In genomic region chr3:54939591-54940300, GRCh38 we compare ENCODE assay signal across 23 cellular contexts. TPM values are rescaled to one million over a fixed set of nuclear protein-coding genes. Genes with fewer than 3 reads are reported as not detected.
DNase-seq lines count a peak whose midpoint lies in the region; ATAC-seq and FAIRE-seq lines count a peak whose summit lies in the region.
"Had no signal": no experiment of that assay in that cellular context is flagged by ENCODE, and none has a peak within 500 bp of the region (broad histone marks: within the 10 kb centered on the region; RNA-seq: fewer than 3 reads in every experiment).

No MANE protein-coding gene starts in this region.

- peak; percentile 17 for DNase-seq in ELF-1 (ENCODE audit: low read depth, low spot score)
- peak; percentile 12 for DNase-seq in RCC 7860 (ENCODE audit: low spot score)
- peak; percentile 27 for DNase-seq in fibroblast of peridontal ligament (ENCODE audit: extremely low read depth)
- DNase-seq in renal cortical epithelial cell (ENCODE audit: low read depth) = peak; percentile 24
- no peak for DNase-seq in right cardiac atrium
- DNase-seq: activated CD4-positive, alpha-beta memory T cell treated with anti-CD3 and anti-CD28 coated beads, Interleukin-2, amount 10 ng/mL, durations not matched to agents 7 days and 5 days; adrenal gland; dermis blood vessel endothelial cell; DMS79; heart right ventricle; left ventricle myocardium inferior; NCI-H1417; NCI-H524 had no signal

- no peak overlapping the region for H3K27ac ChIP-seq in right cardiac atrium (ENCODE audit: low read length)
- H3K27ac ChIP-seq: adrenal gland, heart right ventricle, left ventricle myocardium inferior had no signal

- no peak for ATAC-seq in GM18517 (IDR thresholded peaks at IDR 0.05; ENCODE audit: unreplicated experiment)
- ATAC-seq in right cardiac atrium = no peak
- ATAC-seq in GM21526 (IDR thresholded peaks at IDR 0.05; ENCODE audit: low FRiP score, unreplicated experiment) = no peak
- ATAC-seq: heart right ventricle, WTC11 had no signal

- intact Hi-C loops in right cardiac atrium (cut with DNase I) = no loop called here

- no peaks in the 10 kb centered on the region for H3K27me3 ChIP-seq in right cardiac atrium (ENCODE audit: control insufficient read depth, insufficient read depth)
- H3K27me3 ChIP-seq: adrenal gland, heart right ventricle had no signal

- H3K4me3 ChIP-seq in right cardiac atrium (ENCODE audit: low read length) = no peak overlapping the region
- H3K4me3 ChIP-seq: adrenal gland, heart right ventricle, left ventricle myocardium inferior had no signal

- H3K9me3 ChIP-seq in right cardiac atrium (ENCODE audit: control insufficient read depth, low read length) = no peaks in the 10 kb centered on the region
- H3K9me3 ChIP-seq: adrenal gland, heart right ventricle, left ventricle myocardium inferior had no signal

- no peaks in the 10 kb centered on the region for H3K4me1 ChIP-seq in right cardiac atrium (ENCODE audit: control insufficient read depth, insufficient read depth, low read length)
- H3K4me1 ChIP-seq: adrenal gland, left ventricle myocardium inferior had no signal

- WGBS in right cardiac atrium = 78% methylated on average over 5 of the region's 5 CpGs

- no peak for FAIRE-seq in RCC 7860 (lab: Jason Lieb, UNC)
- FAIRE-seq: endothelial cell of umbilical vein had no signal

RNA-seq across cellular contexts. Expression of gene LRTM1, which starts 11.9 kb away (rescaled TPM):
- total RNA-seq in renal cortical epithelial cell (not detected in 2 replicates), right cardiac atrium (not detected)
- not detected for polyA plus RNA-seq in right cardiac atrium
- total RNA-seq: activated CD4-positive, alpha-beta memory T cell treated with anti-CD3 and anti-CD28 coated beads, Interleukin-2, amount 10 ng/mL, durations not matched to agents 7 days and 5 days; adrenal gland; dermis blood vessel endothelial cell; endothelial cell of umbilical vein; fibroblast of villous mesenchyme; heart right ventricle; left ventricle myocardium inferior; posterior vena cava; SK-MEL-5; subcutaneous adipose tissue; WTC11 had no signal
- polyA plus RNA-seq: endothelial cell of umbilical vein, heart right ventricle, neural cell, urinary bladder had no signal

Comparison
In these comparisons a context has a peak if more than half of its experiments do, and no peak if none do; other contexts are left out.
1. DNase-seq: peak in ELF-1 (single experiment), RCC 7860 (single experiment), fibroblast of peridontal ligament (single experiment) and renal cortical epithelial cell (single experiment); none in right cardiac atrium (0 of 3).